11 cellular contexts compared by ENCODE assay signal in genomic region chr12:45284096-45284901, GRCh38.
DNase-seq lines count a peak whose midpoint lies in the region; ATAC-seq lines count a peak whose summit lies in the region.
"Had no signal": no experiment of that assay in that cellular context is flagged by ENCODE, and none has a peak within 500 bp of the region (broad histone marks: within the 10 kb centered on the region; RNA-seq: fewer than 3 reads in every experiment).

No MANE protein-coding gene starts in this region.

- H3K4me1 ChIP-seq in HUES64 (ENCODE audit: insufficient read depth, low read length): peaks cover 29% of the 10 kb centered on the region
- peaks cover 3% of the 10 kb centered on the region for H3K4me1 ChIP-seq in mesenchymal stem cell (ENCODE audit: control insufficient read depth, insufficient read depth, low read depth, low read length)

- peak overlapping the region; percentile 89 for H2BK5ac ChIP-seq in mesenchymal stem cell (ENCODE audit: low read depth, low read length, poor library complexity, severe bottlenecking)

- H3K23ac ChIP-seq in mesenchymal stem cell (ENCODE audit: low read length in 2 of 2): no peak overlapping the region

- peaks cover 22% of the 10 kb centered on the region for H3K79me1 ChIP-seq in mesenchymal stem cell (replicated peaks; ENCODE audit: low read length, poor library complexity, severe bottlenecking)

- DNase-seq in AG08395 (ENCODE audit: low spot score) (peak; percentile 48), astrocyte of the hippocampus (ENCODE audit: low read depth, low spot score) (peak; percentile 78), mesenchymal stem cell (peak; percentile 88), anterior cingulate cortex (lab: John Stamatoyannopoulos, UW) (no peak), DMS114 treated with DMSO at 0.1 percent for 48 hours (lab: John Stamatoyannopoulos, UW; ENCODE audit: unreplicated experiment) (no peak)
- no peak for DNase-seq in stimulated activated naive CD8-positive, alpha-beta T cell treated with anti-CD3 and anti-CD28 coated beads, Interleukin-15, amount 100 ng/mL, for 72 hours
- DNase-seq: DMS153, SHP77 had no signal

- H4K8ac ChIP-seq in mesenchymal stem cell (ENCODE audit: low read length): no peak overlapping the region

- H3K18ac ChIP-seq in mesenchymal stem cell (ENCODE audit: low read depth in 1 of 2, low read length in 2 of 2): peak overlapping the region in 1 of 2 experiments; percentile 66

- H2BK12ac ChIP-seq in mesenchymal stem cell (ENCODE audit: low read length in 2 of 2): no peak overlapping the region

- H4K91ac ChIP-seq in mesenchymal stem cell (ENCODE audit: low read length): no peak overlapping the region

- no peak overlapping the region for H2AFZ ChIP-seq in mesenchymal stem cell (ENCODE audit: low read depth, low read length)

- H3K4ac ChIP-seq in mesenchymal stem cell (ENCODE audit: low read depth in 1 of 2, low read length in 2 of 2): peak overlapping the region in 1 of 2 experiments; percentile 25

- H3K4me2 ChIP-seq in mesenchymal stem cell (ENCODE audit: low read length, poor library complexity, severe bottlenecking): peak overlapping the region; percentile 45

- H3K4me1 Mint-ChIP-seq in stimulated activated naive CD8-positive, alpha-beta T cell treated with anti-CD3 and anti-CD28 coated beads, Interleukin-15, amount 100 ng/mL, for 72 hours: no peaks in the 10 kb centered on the region

- ATAC-seq in HG03442 (IDR thresholded peaks at IDR 0.05; ENCODE audit: unreplicated experiment): no peak
- ATAC-seq in stimulated activated naive CD8-positive, alpha-beta T cell treated with anti-CD3 and anti-CD28 coated beads, Interleukin-15, amount 100 ng/mL, for 72 hours: no peak

- H3K4me3 ChIP-seq in HUES64 (ENCODE audit: low read length) (no peak overlapping the region), mesenchymal stem cell (ENCODE audit: insufficient read depth in 1 of 2, low read depth in 1 of 2, low read length in 2 of 2) (no peak overlapping the region)
- H3K4me3 ChIP-seq: vagina had no signal

- peak overlapping the region; percentile 73 for H2BK120ac ChIP-seq in mesenchymal stem cell (ENCODE audit: low read depth, low read length)

- H3K36me3 ChIP-seq in HUES64 (ENCODE audit: insufficient read depth, low read length) (peaks cover 3% of the 10 kb centered on the region; the same call in 1 of the 2 replicates), mesenchymal stem cell (ENCODE audit: control insufficient read depth in 1 of 2, insufficient read depth in 2 of 2, low read depth in 1 of 2, low read length in 2 of 2) (peaks cover 0 to 2% of the 10 kb centered on the region in 2 experiments)
- H3K36me3 ChIP-seq: vagina had no signal

- H3K9ac ChIP-seq in HUES64 (ENCODE audit: low read depth, low read length) (peak overlapping the region; percentile 49; the same call in 1 of the 2 replicates), mesenchymal stem cell (ENCODE audit: low read length) (peak overlapping the region; percentile 32)

- H3K27me3 ChIP-seq in HUES64 (ENCODE audit: insufficient read depth, low read length) (no peaks in the 10 kb centered on the region), mesenchymal stem cell (ENCODE audit: control insufficient read depth in 1 of 2, insufficient read depth in 1 of 2, low read length in 2 of 2) (no peaks in the 10 kb centered on the region)
- H3K27me3 ChIP-seq: vagina had no signal

- peak overlapping the region; percentile 80 for H2AK5ac ChIP-seq in mesenchymal stem cell (ENCODE audit: low read length, severe bottlenecking)

- no peak overlapping the region for H3K14ac ChIP-seq in mesenchymal stem cell (ENCODE audit: low read length in 2 of 2)

- H3K9me3 Mint-ChIP-seq in stimulated activated naive CD8-positive, alpha-beta T cell treated with anti-CD3 and anti-CD28 coated beads, Interleukin-15, amount 100 ng/mL, for 72 hours: no peaks in the 10 kb centered on the region

- no peak overlapping the region for H2BK15ac ChIP-seq in mesenchymal stem cell (ENCODE audit: low read depth, poor library complexity, severe bottlenecking)

- H3K4me3 Mint-ChIP-seq in stimulated activated naive CD8-positive, alpha-beta T cell treated with anti-CD3 and anti-CD28 coated beads, Interleukin-15, amount 100 ng/mL, for 72 hours: no peak overlapping the region

- H3K9me3 ChIP-seq in HUES64 (ENCODE audit: insufficient read depth, low read depth, low read length) (no peaks in the 10 kb centered on the region), mesenchymal stem cell (ENCODE audit: control insufficient read depth, low read length) (no peaks in the 10 kb centered on the region)
- H3K9me3 ChIP-seq: vagina had no signal

- H3K27ac ChIP-seq in HUES64 (ENCODE audit: low read depth, low read length): peak overlapping the region; percentile 63
- H3K27ac ChIP-seq in mesenchymal stem cell (ENCODE audit: low read length, poor library complexity, severe bottlenecking): peak overlapping the region; percentile 95
- H3K27ac ChIP-seq: vagina had no signal

- H3K27me3 Mint-ChIP-seq in stimulated activated naive CD8-positive, alpha-beta T cell treated with anti-CD3 and anti-CD28 coated beads, Interleukin-15, amount 100 ng/mL, for 72 hours: no peaks in the 10 kb centered on the region

- WGBS in HUES64: 79% methylated on average over 7 of the region's 8 CpGs
- 23% methylated on average over 5 of the region's 8 CpGs for WGBS in mesenchymal stem cell

- no peak overlapping the region for H3K27ac Mint-ChIP-seq in stimulated activated naive CD8-positive, alpha-beta T cell treated with anti-CD3 and anti-CD28 coated beads, Interleukin-15, amount 100 ng/mL, for 72 hours

Comparison
In these comparisons a context has a peak if more than half of its experiments do, and no peak if none do; other contexts are left out.
1. DNase-seq: peak in AG08395 (single experiment), astrocyte of the hippocampus (single experiment) and mesenchymal stem cell (single experiment); none in anterior cingulate cortex (0 of 58), DMS114 treated with DMSO at 0.1 percent for 48 hours (single experiment) and stimulated activated naive CD8-positive, alpha-beta T cell treated with anti-CD3 and anti-CD28 coated beads, Interleukin-15, amount 100 ng/mL, for 72 hours (0 of 2).